Comparison of ENCODE assay signal across 8 cellular contexts in genomic region chr3:122577409-122578028, GRCh38. TPM values are rescaled to one million over a fixed set of nuclear protein-coding genes. Genes with fewer than 3 reads are reported as not detected.
DNase-seq lines count a peak whose midpoint lies in the region; ATAC-seq and TF ChIP-seq lines count a peak whose summit lies in the region.

PARP15 (plus strand) TSS chr3:122577650; CDS start chr3:122577668, 18 bp downstream.

- H3K4me1 Mint-ChIP-seq in activated naive CD8-positive, alpha-beta T cell treated with anti-CD3 and anti-CD28 coated beads, Interleukin-2, amount 10 ng/mL, durations not matched to agents 7 days and 5 days: peaks cover 45% of the 10 kb centered on the region
- peaks cover 67 to 90% of the 10 kb centered on the region in 2 donors for H3K4me1 Mint-ChIP-seq in immature natural killer cell

- no peak for TF ChIP-seq CTCF in AG09309 (IDR thresholded peaks at IDR 0.05; ENCODE audit: control insufficient read depth, insufficient read depth, low read depth, low read length, missing control alignments)

- H3K27ac Mint-ChIP-seq in activated naive CD8-positive, alpha-beta T cell treated with anti-CD3 and anti-CD28 coated beads, Interleukin-2, amount 10 ng/mL, durations not matched to agents 7 days and 5 days: peak within 1 kb of the TSS; percentile 100
- H3K27ac Mint-ChIP-seq in immature natural killer cell: peak within 1 kb of the TSS; percentile 96 to 99 (median 98)

- H3K27me3 Mint-ChIP-seq in activated naive CD8-positive, alpha-beta T cell treated with anti-CD3 and anti-CD28 coated beads, Interleukin-2, amount 10 ng/mL, durations not matched to agents 7 days and 5 days: no peaks in the 10 kb centered on the region
- peaks cover 0 to 3% (median 2%) of the 10 kb centered on the region in 3 donors for H3K27me3 Mint-ChIP-seq in immature natural killer cell (ENCODE audit: low read depth in 3 of 3)

- peak within 1 kb of the TSS; percentile 100 for H3K4me3 Mint-ChIP-seq in activated naive CD8-positive, alpha-beta T cell treated with anti-CD3 and anti-CD28 coated beads, Interleukin-2, amount 10 ng/mL, durations not matched to agents 7 days and 5 days
- H3K4me3 Mint-ChIP-seq in immature natural killer cell: peak within 1 kb of the TSS; percentile 99 to 100 (median 99)

- peak within 1 kb of the TSS; percentile 45 for H3K4me3 ChIP-seq in AG09309 (ENCODE audit: control insufficient read depth, low read depth, low read length)

- H3K9me3 Mint-ChIP-seq in activated naive CD8-positive, alpha-beta T cell treated with anti-CD3 and anti-CD28 coated beads, Interleukin-2, amount 10 ng/mL, durations not matched to agents 7 days and 5 days: peaks cover 10% of the 10 kb centered on the region
- H3K9me3 Mint-ChIP-seq in immature natural killer cell: peaks cover under 1 to 12% (median 11%) of the 10 kb centered on the region in 6 donors

- no peak for DNase-seq in AG09309 (ENCODE audit: low read depth)
- DNase-seq in Kasumi-1 (lab: John Stamatoyannopoulos, UW): peak; percentile 50 to 55
- DNase-seq in activated naive CD8-positive, alpha-beta T cell treated with anti-CD3 and anti-CD28 coated beads, Interleukin-2, amount 10 ng/mL, durations not matched to agents 7 days and 5 days: peak; percentile 64
- peak; percentile 42 to 49 (median 48) for DNase-seq in immature natural killer cell
- DNase-seq in stimulated activated CD8-positive, alpha-beta memory T cell treated with anti-CD3 and anti-CD28 coated beads, Interleukin-4, amount 100 ng/mL, for 24 hours (ENCODE audit: low read depth): peak; percentile 31
- DNase-seq in NCI-H2107 (lab: John Stamatoyannopoulos, UW): no peak

- H3K36me3 Mint-ChIP-seq in activated naive CD8-positive, alpha-beta T cell treated with anti-CD3 and anti-CD28 coated beads, Interleukin-2, amount 10 ng/mL, durations not matched to agents 7 days and 5 days: peaks cover 36% of the 10 kb centered on the region
- H3K36me3 Mint-ChIP-seq in immature natural killer cell: peaks cover 16 to 28% (median 24%) of the 10 kb centered on the region in 3 donors

- POLR2A ChIA-PET in activated naive CD8-positive, alpha-beta T cell treated with anti-CD3 and anti-CD28 coated beads, Interleukin-2, amount 10 ng/mL, durations not matched to agents 7 days and 5 days (lab: Charles Lee): interaction anchor here (0.5 to 5.0 kb wide), 9 partner anchors 9 to 161 kb away, joined by 3 to 56 read pairs (median 3); partner anchors contain the start of genes DTX3L, PARP14 and PARP9

- peak; percentile 72 for ATAC-seq in activated naive CD8-positive, alpha-beta T cell treated with anti-CD3 and anti-CD28 coated beads, Interleukin-2, amount 10 ng/mL, durations not matched to agents 7 days and 5 days (ENCODE audit: low read depth)
- no peak for ATAC-seq in HG02885 (IDR thresholded peaks at IDR 0.05; ENCODE audit: poor library complexity, unreplicated experiment)
- no peak for ATAC-seq in GM18858 (IDR thresholded peaks at IDR 0.05; ENCODE audit: unreplicated experiment)

RNA-seq across cellular contexts. Expression of gene PARP15, which starts in this region (rescaled TPM):
- total RNA-seq in activated naive CD8-positive, alpha-beta T cell treated with anti-CD3 and anti-CD28 coated beads, Interleukin-2, amount 10 ng/mL, durations not matched to agents 7 days and 5 days: 10 to 100 TPM; 49.1 to 52.8 TPM
- polyA plus RNA-seq in immature natural killer cell: 10 to 100 TPM in 2 of 3 donors, 1 to 10 TPM in 1; 9.4 to 17.0 (median 14.1) TPM

Comparison
In these comparisons a context has a peak if more than half of its experiments do, and no peak if none do; other contexts are left out.
1. DNase-seq: peak in Kasumi-1 (2 of 2), activated naive CD8-positive, alpha-beta T cell treated with anti-CD3 and anti-CD28 coated beads, Interleukin-2, amount 10 ng/mL, durations not matched to agents 7 days and 5 days (single experiment), immature natural killer cell (3 of 3) and stimulated activated CD8-positive, alpha-beta memory T cell treated with anti-CD3 and anti-CD28 coated beads, Interleukin-4, amount 100 ng/mL, for 24 hours (single experiment); none in AG09309 (single experiment) and NCI-H2107 (single experiment).